ENCODE assay signal across 18 cellular contexts in the genomic region with DNA sequence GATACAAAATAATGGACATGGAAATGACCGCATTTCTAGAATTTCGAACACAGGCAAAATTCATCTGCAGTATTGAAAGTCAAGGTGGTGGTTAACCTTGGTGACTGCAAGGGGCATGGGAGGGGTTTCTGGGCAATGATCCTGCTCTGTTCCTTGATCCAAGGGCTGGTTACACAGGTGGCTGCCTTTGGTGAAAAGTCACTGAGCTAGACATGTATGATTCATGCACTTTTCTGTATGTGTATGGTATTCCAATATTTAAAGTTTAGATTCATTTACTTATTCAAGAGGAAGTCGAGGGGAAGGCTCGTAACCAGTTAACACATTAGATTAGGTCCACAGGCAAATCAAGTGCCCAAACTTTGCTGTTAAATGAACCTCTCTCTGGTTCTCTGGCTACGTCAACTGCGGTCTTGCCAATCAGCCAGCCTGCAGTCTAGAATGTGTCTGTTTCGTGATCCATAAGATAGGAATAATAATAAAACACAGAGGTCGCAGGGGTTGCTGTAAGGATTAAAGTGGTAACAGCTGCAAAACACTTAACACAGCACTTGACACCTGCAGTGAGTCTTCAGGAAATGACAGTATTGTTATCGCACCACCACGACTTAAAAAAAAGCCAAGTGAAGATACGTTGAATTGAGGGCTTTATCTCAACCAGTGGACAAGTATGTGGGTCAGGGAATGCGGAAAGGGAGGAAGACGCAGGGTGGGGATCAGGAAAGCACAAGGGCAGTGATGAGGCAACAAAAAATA.
DNase-seq lines count a peak whose midpoint lies in the region; FAIRE-seq and TF ChIP-seq lines count a peak whose summit lies in the region.
"Had no signal": no experiment of that assay in that cellular context is flagged by ENCODE, and none has a peak within 500 bp of the region (broad histone marks: within the 10 kb centered on the region; RNA-seq: fewer than 3 reads in every experiment).

No MANE protein-coding gene starts in this region.

- H4K8ac ChIP-seq in H1 (ENCODE audit: extremely low read depth, insufficient read depth, low read length): no peak overlapping the region

- no peaks in the 10 kb centered on the region; the same call in 1 of the 2 replicates for H3K23me2 ChIP-seq in H1 (ENCODE audit: low read depth, low read length)

- peak overlapping the region; percentile 78 for H4K91ac ChIP-seq in H1 (replicated peaks; ENCODE audit: insufficient read length, low read length)

- peak overlapping the region; percentile 50; the same call in 1 of the 2 replicates for H2BK15ac ChIP-seq in H1 (ENCODE audit: low read length)

- 57% methylated on average over 13 of the region's 13 CpGs; no CpG with 5 or more reads in 1 of the 2 experiments for WGBS in H1 (ENCODE audit: extremely low coverage in 1 of 2, insufficient coverage in 1 of 2, insufficient read length in 1 of 2, insufficient replicate concordance in 2 of 2, low coverage in 1 of 2, low lambda C conversion rate in 2 of 2, missing lambda C conversion rate in 1 of 2), 2 experiments

- no peaks in the 10 kb centered on the region for H3K9me3 Mint-ChIP-seq in nephron

- peak overlapping the region; percentile 36; the same call in 1 of the 2 replicates for H2BK5ac ChIP-seq in H1 (ENCODE audit: low read depth, low read length)

- no peak for TF ChIP-seq POLR2A in H1 (IDR thresholded peaks at IDR 0.05; ENCODE audit: control extremely low read depth in 1 of 2, low read depth in 2 of 2, low read length in 2 of 2)

- no peaks in the 10 kb centered on the region; the same call in none of the 2 replicates for H3K79me1 ChIP-seq in H1 (ENCODE audit: low read depth, low read length)

- no peak overlapping the region for H4K5ac ChIP-seq in H1 (ENCODE audit: insufficient read length, low read depth, low read length)

- H2BK12ac ChIP-seq in H1 (ENCODE audit: low read depth, low read length): peak overlapping the region; percentile 52; the same call in 1 of the 2 replicates

- POLR2A ChIA-PET in H1 (lab: Charles Lee; ENCODE audit: partially characterized antibody): interaction anchor here (0.8 to 1.2 kb wide), 4 partner anchors 21 to 93 kb away, joined by 3 to 4 read pairs (median 4); partner anchors contain the start of gene TLE1

- no peak for TF ChIP-seq CTCF in H1 (IDR thresholded peaks at IDR 0.05; ENCODE audit: control extremely low read depth in 1 of 3, insufficient read depth in 1 of 3, low read depth in 1 of 3, low read length in 3 of 3)
- TF ChIP-seq CTCF in nephron (IDR thresholded peaks at IDR 0.05; ENCODE audit: unreplicated experiment in 3 of 3): no peak

- no peak overlapping the region for H3K14ac ChIP-seq in H1 (ENCODE audit: insufficient read length)

- no peak for TF ChIP-seq EP300 in H1 (IDR thresholded peaks at IDR 0.05; ENCODE audit: borderline replicate concordance in 1 of 2, low read depth in 2 of 2, low read length in 2 of 2)

- H2AFZ ChIP-seq in H1 (ENCODE audit: low read length): no peak overlapping the region

- no peak for FAIRE-seq in H1 (lab: Jason Lieb, UNC)
- FAIRE-seq: H54 had no signal

- H3K36me3 Mint-ChIP-seq in nephron (ENCODE audit: low read depth): peaks cover 79% of the 10 kb centered on the region

- peak overlapping the region; percentile 11 to 66 (median 49) for H3K27ac Mint-ChIP-seq in nephron

- peak overlapping the region in 2 of 11 experiments; percentile 11 to 50; a peak in 3 of 22 replicates for H3K9ac ChIP-seq in BLaER1 treated with 17β-estradiol and CSF1 and Interleukin-3, amounts not matched to agents 10 nM and 100 nM
- H3K9ac ChIP-seq in H1 (replicated peaks in 1 of 4; ENCODE audit: extremely low read depth in 1 of 4, low read depth in 3 of 4, low read length in 3 of 4): no peak overlapping the region

- peak overlapping the region; percentile 51 to 97 (median 84) for H3K4me2 ChIP-seq in BLaER1 treated with 17β-estradiol and CSF1 and Interleukin-3, amounts not matched to agents 10 nM and 100 nM
- H3K4me2 ChIP-seq in H1 (ENCODE audit: insufficient read depth in 1 of 2, low read depth in 2 of 2, low read length in 2 of 2): peak overlapping the region; percentile 47 to 53

- H2BK20ac ChIP-seq in H1 (ENCODE audit: low read length): peak overlapping the region; percentile 62; the same call in 1 of the 2 replicates

- H3K56ac ChIP-seq in H1 (replicated peaks; ENCODE audit: insufficient read length, low read depth, low read length): no peak overlapping the region

- no peak overlapping the region for H3K23ac ChIP-seq in H1 (ENCODE audit: insufficient read length)

- H3K4me1 Mint-ChIP-seq in nephron: peaks cover 45% of the 10 kb centered on the region

- H3K79me2 ChIP-seq in H1 (ENCODE audit: control insufficient read depth in 1 of 2, insufficient read depth in 2 of 2, low read length in 2 of 2): peaks cover 0 to 26% of the 10 kb centered on the region in 2 experiments; a peak in 2 of 4 replicates

- peak; percentile 86 for DNase-seq in Jurkat, Clone E6-1 (ENCODE audit: low read depth, low spot score)
- DNase-seq in H1 (ENCODE audit: low read depth in 1 of 2, low spot score in 2 of 2) (no peak), iPS-NIHi11 (ENCODE audit: low spot score) (no peak), GM03348 (ENCODE audit: low spot score) (no peak), midbrain (lab: John Stamatoyannopoulos, UW) (no peak), cerebellum (ENCODE audit: low spot score) (no peak)
- DNase-seq: activated CD8-positive, alpha-beta memory T cell treated with anti-CD3 and anti-CD28 coated beads for 24 hours; activated naive CD4-positive, alpha-beta T cell treated with Interleukin-2 at 50 U/mL for 16 hours; erythroblast; NK-92 treated with Interleukin-12 subunit alpha and Interleukin-12 subunit beta, amount 100 ng/mL, for 24 hours; stimulated activated CD4-positive, alpha-beta T cell treated with anti-CD3 and anti-CD28 coated beads, Interleukin-1b, Interleukin-23, amount 100 ng/mL, for 48 hours; stimulated activated CD8-positive, alpha-beta memory T cell treated with anti-CD3 and anti-CD28 coated beads, Interleukin-4, amount 100 ng/mL, for 48 hours had no signal

- CTCF ChIA-PET in H1 (lab: Charles Lee; ENCODE audit: partially characterized antibody): interaction anchor here (0.6 to 2.2 kb wide), 2 partner anchors 12 to 1010 kb away, joined by 3 to 5 read pairs; no protein-coding TSS in a partner anchor

- peaks cover 51 to 72% (median 65%) of the 10 kb centered on the region in 10 experiments for H3K4me1 ChIP-seq in BLaER1 treated with 17β-estradiol and CSF1 and Interleukin-3, amounts not matched to agents 10 nM and 100 nM
- peaks cover 11 to 30% (median 26%) of the 10 kb centered on the region in 4 experiments for H3K4me1 ChIP-seq in H1 (replicated peaks in 1 of 4; ENCODE audit: control insufficient read depth in 3 of 4, insufficient read depth in 4 of 4, low read length in 3 of 4)
- H3K4me1 ChIP-seq: prostate gland had no signal

- peaks cover 0 to 7% (median 0%) of the 10 kb centered on the region in 11 experiments; a peak in 3 of 22 replicates for H3K9me3 ChIP-seq in BLaER1 treated with 17β-estradiol and CSF1 and Interleukin-3, amounts not matched to agents 10 nM and 100 nM (replicated peaks in 1 of 11)
- no peaks in the 10 kb centered on the region for H3K9me3 ChIP-seq in H1 (ENCODE audit: insufficient read depth in 2 of 2, low read depth in 1 of 2, low read length in 1 of 2)
- H3K9me3 ChIP-seq: prostate gland, SJSA1 had no signal

- no peaks in the 10 kb centered on the region for H3K27me3 Mint-ChIP-seq in nephron (ENCODE audit: low read depth)

- peak overlapping the region in 1 of 10 experiments; percentile 29; a peak in 2 of 20 replicates for H3K4me3 ChIP-seq in BLaER1 treated with 17β-estradiol and CSF1 and Interleukin-3, amounts not matched to agents 10 nM and 100 nM
- H3K4me3 ChIP-seq in Jurkat, Clone E6-1 (ENCODE audit: low read length): peak overlapping the region; percentile 32
- peak overlapping the region in 1 of 4 experiments; percentile 22; a peak in 1 of 8 replicates for H3K4me3 ChIP-seq in H1 (ENCODE audit: extremely low read depth in 1 of 4, insufficient read depth in 2 of 4, low read depth in 3 of 4, low read length in 4 of 4)
- H3K4me3 ChIP-seq: prostate gland, SJSA1 had no signal

- H2AK5ac ChIP-seq in H1 (ENCODE audit: low read depth, low read length): peak overlapping the region; percentile 18

- peak overlapping the region; percentile 13 for H3K4ac ChIP-seq in H1 (replicated peaks; ENCODE audit: insufficient read length, low read depth, low read length)

- H3K18ac ChIP-seq in H1 (ENCODE audit: extremely low read depth, low read length): peak overlapping the region; percentile 41

- peak overlapping the region in 2 of 11 experiments; percentile 3 to 64; a peak in 3 of 22 replicates for H3K27ac ChIP-seq in BLaER1 treated with 17β-estradiol and CSF1 and Interleukin-3, amounts not matched to agents 10 nM and 100 nM
- H3K27ac ChIP-seq in H1 (ENCODE audit: low read depth, low read length): no peak overlapping the region; the same call in 1 of the 2 replicates
- H3K27ac ChIP-seq: prostate gland, SJSA1 had no signal

- no peak for TF ChIP-seq RAD21 in H1 (IDR thresholded peaks at IDR 0.05 in 1 of 2, conservative IDR thresholded peaks at IDR 0.05 in 1 of 2; ENCODE audit: low read depth in 2 of 2, low read length in 2 of 2)

- H2BK120ac ChIP-seq in H1 (replicated peaks; ENCODE audit: low read depth, low read length): peak overlapping the region; percentile 50

- peaks cover 0 to 30% (median 0%) of the 10 kb centered on the region in 11 experiments; a peak in 6 of 22 replicates for H3K27me3 ChIP-seq in BLaER1 treated with 17β-estradiol and CSF1 and Interleukin-3, amounts not matched to agents 10 nM and 100 nM
- peaks cover 0 to 1% (median 0%) of the 10 kb centered on the region in 4 experiments; a peak in 1 of 7 replicates for H3K27me3 ChIP-seq in H1 (replicated peaks in 1 of 4; ENCODE audit: control insufficient read depth in 3 of 4, extremely low read depth in 1 of 4, insufficient read depth in 3 of 4, low read length in 3 of 4)
- H3K27me3 ChIP-seq: SJSA1 had no signal

- H3K4me3 Mint-ChIP-seq in nephron: no peak overlapping the region
- H3K4me3 Mint-ChIP-seq: mesothelial cell of epicardium had no signal

- H4K20me1 ChIP-seq in BLaER1 treated with 17β-estradiol and CSF1 and Interleukin-3, amounts not matched to agents 10 nM and 100 nM: peaks cover 0 to 30% (median 9%) of the 10 kb centered on the region in 11 experiments; a peak in 7 of 22 replicates
- H4K20me1 ChIP-seq in H1 (replicated peaks in 1 of 2; ENCODE audit: control insufficient read depth in 1 of 2, insufficient read depth in 2 of 2, low read length in 2 of 2): peaks cover 6% of the 10 kb centered on the region in 2 experiments

- H3K36me3 ChIP-seq in BLaER1 treated with 17β-estradiol and CSF1 and Interleukin-3, amounts not matched to agents 10 nM and 100 nM: peaks cover 0 to 39% (median 2%) of the 10 kb centered on the region in 11 experiments; a peak in 13 of 22 replicates
- peaks cover 0 to 25% (median 8%) of the 10 kb centered on the region in 4 experiments; a peak in 6 of 8 replicates for H3K36me3 ChIP-seq in H1 (ENCODE audit: control insufficient read depth in 2 of 4, insufficient read depth in 4 of 4, low read length in 3 of 4)
- H3K36me3 ChIP-seq: prostate gland had no signal

TF ChIP-seq in H1, 55 proteins besides CTCF, POLR2A, EP300 and RAD21 (continues in another document):
- TF ChIP-seq YY1 (IDR thresholded peaks at IDR 0.05; ENCODE audit: low read depth, low read length) (no peak), BACH1 (IDR thresholded peaks at IDR 0.05; ENCODE audit: low read length) (no peak), EZH2 (IDR thresholded peaks at IDR 0.05; ENCODE audit: low read depth, low read length, severe bottlenecking) (no peak)
